In the genomic region with DNA sequence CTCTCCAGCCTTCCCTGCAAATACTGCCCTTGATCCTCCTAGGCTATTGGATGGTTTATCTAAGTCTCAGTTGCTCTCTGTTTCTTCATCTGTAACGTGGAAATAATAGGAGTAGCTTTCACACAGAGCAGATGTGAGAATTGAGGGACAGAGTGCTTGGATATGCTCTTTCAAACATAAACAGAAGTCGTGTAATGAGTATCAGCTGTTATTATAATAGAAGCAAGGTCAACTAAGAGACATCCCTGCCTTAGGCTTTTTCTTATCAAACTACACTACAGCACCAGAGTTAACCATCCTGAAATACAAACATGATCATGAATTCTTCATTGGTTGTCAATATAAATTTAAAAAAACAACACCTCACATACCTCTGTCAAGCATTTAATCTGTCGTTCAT, we compare ENCODE assay signal across 15 cellular contexts.
A peak's percentile ranks its signal among the peaks of the same experiment; 100 is the strongest.
DNase-seq lines count a peak whose midpoint lies in the region; ATAC-seq and TF ChIP-seq lines count a peak whose summit lies in the region.
"Had no signal": no experiment of that assay in that cellular context is flagged by ENCODE, and none has a peak within 500 bp of the region (broad histone marks: within the 10 kb centered on the region; RNA-seq: fewer than 3 reads in every experiment).

No MANE protein-coding gene starts in this region.

- no peak for ATAC-seq in WTC11
- ATAC-seq: CD8-positive, alpha-beta T cell had no signal

- H3K4me3 Mint-ChIP-seq in WTC11: no peak overlapping the region
- H3K4me3 Mint-ChIP-seq: CD14-positive monocyte; CD8-positive, alpha-beta T cell had no signal

- DNase-seq in GM04504 (ENCODE audit: low read depth) (peak; percentile 9), NCI-H146 treated with DMSO at 0.1 percent for 48 hours (lab: John Stamatoyannopoulos, UW; ENCODE audit: unreplicated experiment) (peak; percentile 37), WTC11 (ENCODE audit: low spot score) (no peak), fibroblast of peridontal ligament (ENCODE audit: extremely low read depth) (peak; percentile 73), SKM-1 treated with dmso at 0.1 percent for 144 hours (lab: John Stamatoyannopoulos, UW; ENCODE audit: unreplicated experiment) (no peak), activated T-cell treated with anti-CD3 and anti-CD28 coated beads for 4 hours (no peak), HuH-7 (ENCODE audit: low spot score) (no peak), amniotic stem cell (lab: John Stamatoyannopoulos, UW) (no peak)
- DNase-seq: CD8-positive, alpha-beta T cell; COR-L47; DMS153; DMS79 treated with DMSO at 0.1 percent for 48 hours; GDM1; H7 had no signal

- H3K4me1 Mint-ChIP-seq in WTC11: peaks cover 12% of the 10 kb centered on the region
- H3K4me1 Mint-ChIP-seq: CD14-positive monocyte had no signal

- peak overlapping the region; percentile 46; the same call in 1 of the 2 replicates for H3K27ac Mint-ChIP-seq in WTC11
- H3K27ac Mint-ChIP-seq: CD14-positive monocyte; CD8-positive, alpha-beta T cell had no signal

- TF ChIP-seq CTCF in WTC11 (IDR thresholded peaks at IDR 0.05): no peak

- peaks cover 13% of the 10 kb centered on the region for H3K9me3 Mint-ChIP-seq in WTC11
- H3K9me3 Mint-ChIP-seq: CD14-positive monocyte; CD8-positive, alpha-beta T cell had no signal

- H3K27me3 Mint-ChIP-seq in WTC11 (ENCODE audit: low read depth): no peaks in the 10 kb centered on the region

- CTCF ChIA-PET in WTC11 (lab: Charles Lee): no interaction called here

- POLR2A ChIA-PET in WTC11 (lab: Charles Lee): no interaction called here

- H3K36me3 Mint-ChIP-seq in WTC11: 0 out of 2 replicates have a peak, but pooled peaks cover 2% of the 10 kb centered on the region
- H3K36me3 Mint-ChIP-seq: CD14-positive monocyte; CD8-positive, alpha-beta T cell had no signal

TF ChIP-seq in WTC11, 78 proteins besides CTCF, POLR2A, EP300 and RAD21:
- no peak for TF ChIP-seq ATF1 (CRISPR knock-in tag; IDR thresholded peaks at IDR 0.05)
- TF ChIP-seq ATF2 (CRISPR knock-in tag; IDR thresholded peaks at IDR 0.05; ENCODE audit: borderline replicate concordance, low read depth): no peak
- TF ChIP-seq, protein P1, sequence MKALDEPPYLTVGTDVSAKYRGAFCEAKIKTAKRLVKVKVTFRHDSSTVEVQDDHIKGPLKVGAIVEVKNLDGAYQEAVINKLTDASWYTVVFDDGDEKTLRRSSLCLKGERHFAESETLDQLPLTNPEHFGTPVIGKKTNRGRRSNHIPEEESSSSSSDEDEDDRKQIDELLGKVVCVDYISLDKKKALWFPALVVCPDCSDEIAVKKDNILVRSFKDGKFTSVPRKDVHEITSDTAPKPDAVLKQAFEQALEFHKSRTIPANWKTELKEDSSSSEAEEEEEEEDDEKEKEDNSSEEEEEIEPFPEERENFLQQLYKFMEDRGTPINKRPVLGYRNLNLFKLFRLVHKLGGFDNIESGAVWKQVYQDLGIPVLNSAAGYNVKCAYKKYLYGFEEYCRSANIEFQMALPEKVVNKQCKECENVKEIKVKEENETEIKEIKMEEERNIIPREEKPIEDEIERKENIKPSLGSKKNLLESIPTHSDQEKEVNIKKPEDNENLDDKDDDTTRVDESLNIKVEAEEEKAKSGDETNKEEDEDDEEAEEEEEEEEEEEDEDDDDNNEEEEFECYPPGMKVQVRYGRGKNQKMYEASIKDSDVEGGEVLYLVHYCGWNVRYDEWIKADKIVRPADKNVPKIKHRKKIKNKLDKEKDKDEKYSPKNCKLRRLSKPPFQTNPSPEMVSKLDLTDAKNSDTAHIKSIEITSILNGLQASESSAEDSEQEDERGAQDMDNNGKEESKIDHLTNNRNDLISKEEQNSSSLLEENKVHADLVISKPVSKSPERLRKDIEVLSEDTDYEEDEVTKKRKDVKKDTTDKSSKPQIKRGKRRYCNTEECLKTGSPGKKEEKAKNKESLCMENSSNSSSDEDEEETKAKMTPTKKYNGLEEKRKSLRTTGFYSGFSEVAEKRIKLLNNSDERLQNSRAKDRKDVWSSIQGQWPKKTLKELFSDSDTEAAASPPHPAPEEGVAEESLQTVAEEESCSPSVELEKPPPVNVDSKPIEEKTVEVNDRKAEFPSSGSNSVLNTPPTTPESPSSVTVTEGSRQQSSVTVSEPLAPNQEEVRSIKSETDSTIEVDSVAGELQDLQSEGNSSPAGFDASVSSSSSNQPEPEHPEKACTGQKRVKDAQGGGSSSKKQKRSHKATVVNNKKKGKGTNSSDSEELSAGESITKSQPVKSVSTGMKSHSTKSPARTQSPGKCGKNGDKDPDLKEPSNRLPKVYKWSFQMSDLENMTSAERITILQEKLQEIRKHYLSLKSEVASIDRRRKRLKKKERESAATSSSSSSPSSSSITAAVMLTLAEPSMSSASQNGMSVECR (CRISPR knock-in tag; IDR thresholded peaks at IDR 0.05; ENCODE audit: borderline replicate concordance): no peak
- no peak for TF ChIP-seq TEAD4 (CRISPR knock-in tag; IDR thresholded peaks at IDR 0.05)
- no peak for TF ChIP-seq ZNF263 (CRISPR knock-in tag; IDR thresholded peaks at IDR 0.05; ENCODE audit: low read depth)
- TF ChIP-seq ZNF232 (CRISPR knock-in tag; IDR thresholded peaks at IDR 0.05): no peak
- TF ChIP-seq JAZF1 (CRISPR knock-in tag; IDR thresholded peaks at IDR 0.05): no peak
- no peak for TF ChIP-seq CBFB (CRISPR knock-in tag; IDR thresholded peaks at IDR 0.05; ENCODE audit: low read depth)
- TF ChIP-seq ZNF219 (CRISPR knock-in tag; IDR thresholded peaks at IDR 0.05; ENCODE audit: borderline replicate concordance): no peak
- no peak for TF ChIP-seq SOX15 (CRISPR knock-in tag; IDR thresholded peaks at IDR 0.05)
- TF ChIP-seq E2F1 (CRISPR knock-in tag; IDR thresholded peaks at IDR 0.05): no peak
- TF ChIP-seq ZNF396 (CRISPR knock-in tag; IDR thresholded peaks at IDR 0.05; ENCODE audit: borderline replicate concordance): no peak
- no peak for TF ChIP-seq FOXK1 (CRISPR knock-in tag; IDR thresholded peaks at IDR 0.05)
TF ChIP-seq in WTC11: peak in this region for 0.

Comparison
In these comparisons a context has a peak if more than half of its experiments do, and no peak if none do; other contexts are left out.
1. DNase-seq: peak in GM04504 (single experiment), NCI-H146 treated with DMSO at 0.1 percent for 48 hours (single experiment) and fibroblast of peridontal ligament (single experiment); none in WTC11 (single experiment), SKM-1 treated with dmso at 0.1 percent for 144 hours (single experiment), activated T-cell treated with anti-CD3 and anti-CD28 coated beads for 4 hours (single experiment), HuH-7 (single experiment) and amniotic stem cell (single experiment).